ENCODE assay signal across 1 cellular context in the genomic region with DNA sequence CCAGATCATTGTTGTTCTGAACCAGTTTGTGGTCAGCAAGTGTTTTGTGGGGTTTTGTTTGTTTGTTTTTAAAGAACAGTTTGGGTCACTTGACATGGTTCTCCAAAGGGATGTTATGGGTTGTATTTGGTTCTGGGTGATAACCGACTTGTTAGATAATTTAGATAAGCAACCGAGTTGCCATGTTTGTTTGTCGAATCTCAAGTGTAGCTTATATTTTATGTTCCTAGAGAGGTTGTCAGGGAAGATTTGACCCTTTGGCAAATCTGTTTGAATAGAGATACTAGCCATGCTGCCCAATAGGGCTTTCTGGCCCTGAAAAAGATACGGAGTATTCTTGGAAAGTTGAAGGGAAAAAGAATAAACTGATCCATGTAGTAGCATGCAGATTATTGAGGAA.
TF ChIP-seq lines count a peak whose summit lies in the region.

No MANE protein-coding gene starts in this region.

TF ChIP-seq in A549, 52 proteins besides CTCF, POLR2A, EP300 and RAD21:
- TF ChIP-seq CBX8 (IDR thresholded peaks at IDR 0.05) (no peak), KDM5A (IDR thresholded peaks at IDR 0.05) (no peak), SREBF2 (IDR thresholded peaks at IDR 0.05) (no peak), JUNB (IDR thresholded peaks at IDR 0.05) (no peak), TFCP2L1 (CRISPR knock-in tag; IDR thresholded peaks at IDR 0.05) (0 out of 2 replicates have a peak, but pooled peaks have one; percentile 47), JUN (IDR thresholded peaks at IDR 0.05) (0 out of 5 replicates have a peak, but pooled peaks of 1 of the 2 experiments have one; percentile 12), MYC (IDR thresholded peaks at IDR 0.05; ENCODE audit: borderline replicate concordance, low read length) (no peak), ZSCAN20 (CRISPR knock-in tag; IDR thresholded peaks at IDR 0.05) (no peak), EHMT2 (IDR thresholded peaks at IDR 0.05; ENCODE audit: low read depth) (no peak)
- TF ChIP-seq, protein P1, sequence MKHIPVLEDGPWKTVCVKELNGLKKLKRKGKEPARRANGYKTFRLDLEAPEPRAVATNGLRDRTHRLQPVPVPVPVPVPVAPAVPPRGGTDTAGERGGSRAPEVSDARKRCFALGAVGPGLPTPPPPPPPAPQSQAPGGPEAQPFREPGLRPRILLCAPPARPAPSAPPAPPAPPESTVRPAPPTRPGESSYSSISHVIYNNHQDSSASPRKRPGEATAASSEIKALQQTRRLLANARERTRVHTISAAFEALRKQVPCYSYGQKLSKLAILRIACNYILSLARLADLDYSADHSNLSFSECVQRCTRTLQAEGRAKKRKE (CRISPR knock-in tag; IDR thresholded peaks at IDR 0.05; ENCODE audit: low read depth) = no peak
